Comparison of ENCODE assay signal across 26 cellular contexts in genomic region chr18:56407631-56408030, GRCh38.
"Had no signal": no experiment of that assay in that cellular context is flagged by ENCODE, and none has a peak within 500 bp of the region (broad histone marks: within the 10 kb centered on the region; RNA-seq: fewer than 3 reads in every experiment).

No MANE protein-coding gene starts in this region.

- H3K27ac ChIP-seq: heart left ventricle, thoracic aorta, vagina had no signal

- H3K4me1 ChIP-seq: heart left ventricle, vagina had no signal

- ATAC-seq: activated CD4-positive, alpha-beta T cell treated with anti-CD3 and anti-CD28 coated beads for 36 hours; activated T-helper 17 cell treated with anti-CD3 and anti-CD28 coated beads, Interleukin-2, amount 50 U/mL, for 72 hours; gastroesophageal sphincter; heart left ventricle; left colon had no signal

- H3K36me3 ChIP-seq: gastroesophageal sphincter, heart left ventricle, thoracic aorta, vagina had no signal

- H3K9me3 ChIP-seq: gastroesophageal sphincter, thoracic aorta, vagina had no signal

- H3K27ac Mint-ChIP-seq: activated B cell treated with CpG ODN at 0.5 μM for 24 hours; activated CD4-positive, alpha-beta T cell treated with anti-CD3 and anti-CD28 coated beads for 36 hours; activated naive CD8-positive, alpha-beta T cell; activated T-cell treated with anti-CD3 and anti-CD28 coated beads, Interleukin-2, amount 50 U/mL, for 24 hours; activated T-helper 17 cell treated with anti-CD3 and anti-CD28 coated beads, Interleukin-2, amount 50 U/mL, for 72 hours; endodermal cell; nephron progenitor cell; type B pancreatic cell had no signal

- H3K4me3 ChIP-seq: gastroesophageal sphincter, heart left ventricle, thoracic aorta, vagina had no signal

- H3K27me3 Mint-ChIP-seq: activated B cell treated with CpG ODN at 0.5 μM for 24 hours; activated CD4-positive, alpha-beta T cell treated with anti-CD3 and anti-CD28 coated beads for 36 hours; activated naive CD8-positive, alpha-beta T cell; activated T-cell treated with anti-CD3 and anti-CD28 coated beads, Interleukin-2, amount 50 U/mL, for 24 hours; activated T-helper 17 cell treated with anti-CD3 and anti-CD28 coated beads, Interleukin-2, amount 50 U/mL, for 72 hours had no signal

- H3K4me1 Mint-ChIP-seq: activated B cell treated with CpG ODN at 0.5 μM for 24 hours; activated CD4-positive, alpha-beta T cell treated with anti-CD3 and anti-CD28 coated beads for 36 hours; activated T-helper 17 cell treated with anti-CD3 and anti-CD28 coated beads, Interleukin-2, amount 50 U/mL, for 72 hours; nephron progenitor cell had no signal

- H3K4me3 Mint-ChIP-seq: activated B cell treated with CpG ODN at 0.5 μM for 24 hours; activated CD4-positive, alpha-beta T cell treated with anti-CD3 and anti-CD28 coated beads for 36 hours; activated naive CD8-positive, alpha-beta T cell; activated T-cell treated with anti-CD3 and anti-CD28 coated beads, Interleukin-2, amount 50 U/mL, for 24 hours; activated T-helper 17 cell treated with anti-CD3 and anti-CD28 coated beads, Interleukin-2, amount 50 U/mL, for 72 hours; endodermal cell; nephron progenitor cell; type B pancreatic cell had no signal

- H3K9me3 Mint-ChIP-seq: activated B cell treated with CpG ODN at 0.5 μM for 24 hours, nephron progenitor cell, type B pancreatic cell had no signal

- H3K27me3 ChIP-seq: gastroesophageal sphincter, heart left ventricle, vagina had no signal

- DNase-seq: activated B cell treated with CpG ODN at 0.5 μM for 24 hours; activated CD4-positive, alpha-beta T cell treated with anti-CD3 and anti-CD28 coated beads for 36 hours; activated CD4-positive, alpha-beta T cell treated with anti-CD3 and anti-CD28 coated beads, Interleukin-2, amount 50 U/mL, for 4 hours; activated CD8-positive, alpha-beta memory T cell treated with anti-CD3 and anti-CD28 coated beads for 24 hours; activated CD8-positive, alpha-beta memory T cell treated with anti-CD3 and anti-CD28 coated beads, Interleukin-2, amount 50 U/mL, for 4 hours; activated naive CD4-positive, alpha-beta T cell; activated T-cell treated with anti-CD3 and anti-CD28 coated beads, Interleukin-2, amount 50 U/mL, for 24 hours; cerebellar nuclear complex; cortex of kidney; endodermal cell; heart left ventricle; left colon; mesenchymal stem cell; nephron progenitor cell; nucleus accumbens; posterior cingulate gyrus; stimulated activated CD4-positive, alpha-beta T cell treated with anti-CD3 and anti-CD28 coated beads, Interleukin-2, amount 100 ng/mL, for 48 hours; stimulated activated CD8-positive, alpha-beta memory T cell treated with anti-CD3 and anti-CD28 coated beads, Interleukin-4, amount 100 ng/mL, for 48 hours; stimulated activated naive CD4-positive, alpha-beta T cell; T-helper 9 cell had no signal

- H3K36me3 Mint-ChIP-seq: activated naive CD8-positive, alpha-beta T cell; type B pancreatic cell had no signal
